8 cellular contexts compared by ENCODE assay signal in genomic region chr1:27727126-27727525, GRCh38. TPM values are rescaled to one million over a fixed set of nuclear protein-coding genes. Genes with fewer than 3 reads are reported as not detected.
DNase-seq lines count a peak whose midpoint lies in the region; ATAC-seq and TF ChIP-seq lines count a peak whose summit lies in the region.

No MANE protein-coding gene starts in this region.

- peak overlapping the region; percentile 93 for H3K9ac ChIP-seq in NT2/D1 (ENCODE audit: insufficient read length, low read depth)
- H3K9ac ChIP-seq in parathyroid adenoma, result no peak overlapping the region

- H3K4me2 ChIP-seq in parathyroid adenoma (ENCODE audit: low read length), result peak overlapping the region; percentile 12

- no peaks in the 10 kb centered on the region for H3K79me2 ChIP-seq in parathyroid adenoma

- H3K27me3 Mint-ChIP-seq in effector memory CD8-positive, alpha-beta T cell, result no peaks in the 10 kb centered on the region

- H3K27ac ChIP-seq in dorsolateral prefrontal cortex, result peak overlapping the region in 1 of 59 donors; percentile 96
- no peak overlapping the region for H3K27ac ChIP-seq in parathyroid adenoma

- no peak overlapping the region for H3K4me3 Mint-ChIP-seq in effector memory CD8-positive, alpha-beta T cell

- no peaks in the 10 kb centered on the region for H3K4me1 ChIP-seq in NT2/D1 (ENCODE audit: insufficient read depth, insufficient read length)
- no peaks in the 10 kb centered on the region for H3K4me1 ChIP-seq in parathyroid adenoma

- H3K9me3 Mint-ChIP-seq in effector memory CD8-positive, alpha-beta T cell, result no peaks in the 10 kb centered on the region

- peak overlapping the region in 1 of 2 donors; percentile 97 for H3K27ac Mint-ChIP-seq in effector memory CD8-positive, alpha-beta T cell

- peaks cover 36% of the 10 kb centered on the region for H3K36me3 ChIP-seq in NT2/D1 (ENCODE audit: insufficient read depth, insufficient read length, low read length)
- H3K36me3 ChIP-seq in parathyroid adenoma (ENCODE audit: control insufficient read depth, insufficient read depth, low read length), result no peaks in the 10 kb centered on the region
- H3K36me3 ChIP-seq in H7 (replicated peaks; ENCODE audit: control insufficient read depth, insufficient read depth, low read length), result no peaks in the 10 kb centered on the region

- peaks cover 7 to 16% of the 10 kb centered on the region in 2 donors for H3K4me1 Mint-ChIP-seq in effector memory CD8-positive, alpha-beta T cell (ENCODE audit: low read depth in 2 of 2)

- no peak for TF ChIP-seq CTCF in GM12865 (IDR thresholded peaks at IDR 0.05; ENCODE audit: insufficient read depth, low read depth, low read length, missing control alignments)
- no peak for TF ChIP-seq CTCF in dorsolateral prefrontal cortex (IDR thresholded peaks at IDR 0.05 in 54 of 56, conservative IDR thresholded peaks at IDR 0.05 in 2 of 56; ENCODE audit: low read depth in 1 of 56, partially characterized antibody in 56 of 56)
- TF ChIP-seq CTCF in parathyroid adenoma (IDR thresholded peaks at IDR 0.05), result no peak

- ATAC-seq in effector memory CD8-positive, alpha-beta T cell (replicated peaks), result no peak

- H3K36me3 Mint-ChIP-seq in effector memory CD8-positive, alpha-beta T cell (ENCODE audit: insufficient read depth), result peaks cover 46% of the 10 kb centered on the region

- H2AFZ ChIP-seq in parathyroid adenoma, result no peak overlapping the region

- no peaks in the 10 kb centered on the region for H3K27me3 ChIP-seq in NT2/D1 (ENCODE audit: insufficient read depth, insufficient read length)
- H3K27me3 ChIP-seq in dorsolateral prefrontal cortex, result no peaks in the 10 kb centered on the region
- H3K27me3 ChIP-seq in parathyroid adenoma (ENCODE audit: control insufficient read depth, insufficient read depth, low read length), result no peaks in the 10 kb centered on the region
- peaks cover 3% of the 10 kb centered on the region for H3K27me3 ChIP-seq in H7 (ENCODE audit: control insufficient read depth, insufficient read depth, low read length)

- DNase-seq in GM12865 (ENCODE audit: low read depth) (no peak), NT2/D1 (ENCODE audit: low read depth, low spot score) (no peak), dorsolateral prefrontal cortex (no peak), H7 (no peak), DMS153 treated with DMSO at 0.1 percent for 48 hours (lab: John Stamatoyannopoulos, UW; ENCODE audit: unreplicated experiment) (no peak), COLO829 (ENCODE audit: low spot score) (no peak)
- no peak for DNase-seq in effector memory CD8-positive, alpha-beta T cell

- H3K9me3 ChIP-seq in NT2/D1 (ENCODE audit: insufficient read depth, low read length) (no peaks in the 10 kb centered on the region), parathyroid adenoma (ENCODE audit: control insufficient read depth, low read length) (no peaks in the 10 kb centered on the region)

- H3K4me3 ChIP-seq in GM12865 (ENCODE audit: low read depth, low read length), result peak overlapping the region; percentile 98
- peak overlapping the region; percentile 76 for H3K4me3 ChIP-seq in NT2/D1 (ENCODE audit: insufficient read length, low read depth)
- H3K4me3 ChIP-seq in dorsolateral prefrontal cortex, result peak overlapping the region in 47 of 59 donors; percentile 64 to 98 (median 89)
- no peak overlapping the region for H3K4me3 ChIP-seq in parathyroid adenoma (ENCODE audit: low read depth, low read length)
- H3K4me3 ChIP-seq in H7 (ENCODE audit: insufficient read depth, low read depth, low read length), result no peak overlapping the region

- intact Hi-C loops in dorsolateral prefrontal cortex (cut with DNase I), result loop anchor here (5.0 kb wide), 1 partner anchor 45 kb away; the partner anchor contains the start of gene STX12 (in 2 of the 2)

RNA-seq across cellular contexts. Expression of gene FAM76A, which starts 1.4 kb away (rescaled TPM):
- 10 to 100 TPM in 117 of 120 experiments, 1 to 10 TPM in 3; 8.3 to 24.0 (median 15.8) TPM for total RNA-seq in dorsolateral prefrontal cortex
- 14.7 and 27.1 TPM in 2 replicates for total RNA-seq in H7 (2014; rRNA removed; shearing (Covaris generic))

RNA-seq across cellular contexts. Expression of gene STX12, which starts 45.9 kb away (rescaled TPM):
- total RNA-seq in dorsolateral prefrontal cortex, result 100 to 1,000 TPM in 21 of 120 experiments, 10 to 100 TPM in 99; 52.3 to 114 (median 91.1) TPM
- total RNA-seq in H7 (2014; rRNA removed; shearing (Covaris generic)), result 16.3 and 22.1 TPM in 2 replicates

RNA-seq across cellular contexts. Expression of gene IFI6, which starts 55.1 kb away (rescaled TPM):
- 1,000 to 10,000 TPM in 2 of 120 experiments, 100 to 1,000 TPM in 49, 10 to 100 TPM in 69; 51.8 to 1,534 (median 96.2) TPM for total RNA-seq in dorsolateral prefrontal cortex
- total RNA-seq in H7 (2014; rRNA removed; shearing (Covaris generic)), result 3.3 and 5.8 TPM in 2 replicates

Comparison
In these comparisons a context has a peak if more than half of its experiments do, and no peak if none do; other contexts are left out.
1. H3K4me3 ChIP-seq: peak in GM12865 (single experiment), NT2/D1 (single experiment) and dorsolateral prefrontal cortex (47 of 59); none in parathyroid adenoma (single experiment) and H7 (single experiment).